7 cellular contexts compared by ENCODE assay signal in the genomic region with DNA sequence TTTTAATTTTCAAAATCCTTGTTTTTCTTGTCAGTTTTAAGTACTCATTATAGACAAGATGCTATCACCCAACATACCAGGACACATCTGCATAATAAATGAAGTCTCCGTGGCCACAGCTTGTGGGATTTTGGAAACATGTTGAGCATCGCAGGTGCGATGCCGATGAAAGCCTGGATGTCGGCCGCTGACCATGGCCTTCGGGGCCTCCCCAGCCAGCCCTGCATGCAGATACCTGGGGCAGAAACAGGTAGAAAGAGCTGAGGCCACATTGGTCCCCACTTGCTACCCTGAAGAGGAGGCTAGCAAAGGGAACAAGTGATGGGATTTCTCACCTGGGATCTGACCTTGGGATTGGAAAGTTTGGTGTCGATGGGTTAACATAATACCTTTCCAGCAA.
"Had no signal": no experiment of that assay in that cellular context is flagged by ENCODE, and none has a peak within 500 bp of the region (broad histone marks: within the 10 kb centered on the region; RNA-seq: fewer than 3 reads in every experiment).

No MANE protein-coding gene starts in this region.

- H3K9me3 Mint-ChIP-seq: GM23338, H9 had no signal

- H3K36me3 Mint-ChIP-seq: IgD-negative memory B cell had no signal

- ATAC-seq: GM23338 had no signal

- H3K27ac Mint-ChIP-seq: GM23338, H9, IgD-negative memory B cell had no signal

- H3K27me3 Mint-ChIP-seq: IgD-negative memory B cell had no signal

- H3K4me1 Mint-ChIP-seq: GM23338, H9, IgD-negative memory B cell had no signal

- H3K4me3 ChIP-seq: GM23338 had no signal

- FAIRE-seq: H1, H54, HTR-8/SVneo had no signal

- H3K4me3 Mint-ChIP-seq: GM23338, H9, IgD-negative memory B cell had no signal

- DNase-seq: H9, HCEC 1CT had no signal
